In the genomic region with DNA sequence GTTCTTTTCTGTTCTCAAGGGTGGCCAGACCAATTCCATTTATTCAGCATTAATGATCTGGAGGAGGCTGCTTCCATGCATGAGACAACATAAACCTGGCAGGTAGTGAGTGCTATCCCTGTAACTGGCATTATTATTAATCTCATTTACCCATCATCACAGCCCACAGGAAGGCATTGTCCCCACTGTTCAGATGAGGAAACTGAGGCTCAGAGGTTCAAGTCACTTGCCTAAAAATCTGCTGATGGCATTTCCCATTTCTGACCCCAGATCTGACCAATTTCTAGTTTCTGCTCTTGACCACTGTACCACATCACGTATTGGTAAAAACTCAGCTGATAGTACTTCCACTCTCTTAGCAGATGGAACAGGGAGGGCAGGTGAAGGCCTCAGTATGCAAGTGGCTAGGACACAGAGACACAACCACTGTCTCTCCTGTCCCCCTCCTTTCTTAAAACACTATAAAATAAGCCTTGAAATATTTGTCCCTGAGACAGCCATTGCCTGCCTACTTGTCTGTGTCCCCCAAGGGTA, we compare ENCODE assay signal across 7 cellular contexts. TPM values are rescaled to one million over a fixed set of nuclear protein-coding genes. Genes with fewer than 3 reads are reported as not detected.
DNase-seq lines count a peak whose midpoint lies in the region; ATAC-seq and TF ChIP-seq lines count a peak whose summit lies in the region.

No MANE protein-coding gene starts in this region.

- peak overlapping the region; percentile 94 for H3K27ac Mint-ChIP-seq in activated B cell treated with CpG ODN at 0.5 μM for 24 hours
- peak overlapping the region; percentile 69 to 86 for H3K27ac Mint-ChIP-seq in stimulated activated naive CD8-positive, alpha-beta T cell treated with anti-CD3 and anti-CD28 coated beads, Interleukin-15, amount 100 ng/mL, for 72 hours

- peaks cover 18% of the 10 kb centered on the region for H3K4me1 ChIP-seq in hepatocyte (ENCODE audit: insufficient read depth)

- POLR2A ChIA-PET in activated B cell treated with CpG ODN at 0.5 μM for 24 hours (lab: Charles Lee), result interaction anchor here (0.5 to 11.4 kb wide), 8 partner anchors 9 to 116 kb away, joined by 3 to 185 read pairs (median 10); partner anchors contain the start of genes EPM2AIP1, MLH1 and TRANK1

- H3K4me3 Mint-ChIP-seq in activated B cell treated with CpG ODN at 0.5 μM for 24 hours, result peak overlapping the region; percentile 93
- peak overlapping the region; percentile 90 to 91 for H3K4me3 Mint-ChIP-seq in stimulated activated naive CD8-positive, alpha-beta T cell treated with anti-CD3 and anti-CD28 coated beads, Interleukin-15, amount 100 ng/mL, for 72 hours

- DNase-seq in activated B cell treated with CpG ODN at 0.5 μM for 24 hours (no peak), hepatocyte (ENCODE audit: low spot score) (no peak), erythroblast (lab: John Stamatoyannopoulos, UW) (no peak), COLO668 (lab: John Stamatoyannopoulos, UW; ENCODE audit: unreplicated experiment) (no peak)
- DNase-seq in stimulated activated naive CD8-positive, alpha-beta T cell treated with anti-CD3 and anti-CD28 coated beads, Interleukin-15, amount 100 ng/mL, for 72 hours, result no peak
- no peak for DNase-seq in activated effector memory CD4-positive, alpha-beta T cell treated with anti-CD3 and anti-CD28 coated beads, Interleukin-2, amount 50 U/mL, for 16 hours

- WGBS in hepatocyte (ENCODE audit: low lambda C conversion rate, missing lambda C conversion rate), result 92% methylated on average over 1 of the region's 1 CpG

- peak; percentile 2 for ATAC-seq in HG03064 (IDR thresholded peaks at IDR 0.05; ENCODE audit: low read depth, unreplicated experiment)
- no peak for ATAC-seq in activated B cell treated with CpG ODN at 0.5 μM for 24 hours (ENCODE audit: low read depth)
- ATAC-seq in stimulated activated naive CD8-positive, alpha-beta T cell treated with anti-CD3 and anti-CD28 coated beads, Interleukin-15, amount 100 ng/mL, for 72 hours, result no peak

- no peaks in the 10 kb centered on the region for H3K9me2 ChIP-seq in hepatocyte (replicated peaks; ENCODE audit: insufficient read depth)

- H4K20me1 ChIP-seq in hepatocyte (ENCODE audit: insufficient read depth, poor library complexity, severe bottlenecking), result no peaks in the 10 kb centered on the region

- CTCF ChIA-PET in activated B cell treated with CpG ODN at 0.5 μM for 24 hours (lab: Charles Lee), result interaction anchor here (0.8 to 9.8 kb wide), 3 partner anchors 37 to 49 kb away, joined by 3 to 71 read pairs (median 4); no protein-coding TSS in a partner anchor

- peaks cover 13% of the 10 kb centered on the region for H3K36me3 Mint-ChIP-seq in activated B cell treated with CpG ODN at 0.5 μM for 24 hours (ENCODE audit: low read depth)

- H3K27me3 ChIP-seq in hepatocyte, result no peaks in the 10 kb centered on the region

- TF ChIP-seq CTCF in activated B cell treated with CpG ODN at 0.5 μM for 24 hours (IDR thresholded peaks at IDR 0.05), result no peak
- TF ChIP-seq CTCF in hepatocyte (IDR thresholded peaks at IDR 0.05; ENCODE audit: poor library complexity), result no peak

- no peaks in the 10 kb centered on the region for H3K27me3 Mint-ChIP-seq in activated B cell treated with CpG ODN at 0.5 μM for 24 hours
- no peaks in the 10 kb centered on the region for H3K27me3 Mint-ChIP-seq in stimulated activated naive CD8-positive, alpha-beta T cell treated with anti-CD3 and anti-CD28 coated beads, Interleukin-15, amount 100 ng/mL, for 72 hours

- H2AFZ ChIP-seq in hepatocyte, result peak overlapping the region; percentile 41

- H3K27ac ChIP-seq in hepatocyte, result peak overlapping the region; percentile 77

- H3K4me1 Mint-ChIP-seq in activated B cell treated with CpG ODN at 0.5 μM for 24 hours, result peaks cover 80% of the 10 kb centered on the region
- H3K4me1 Mint-ChIP-seq in stimulated activated naive CD8-positive, alpha-beta T cell treated with anti-CD3 and anti-CD28 coated beads, Interleukin-15, amount 100 ng/mL, for 72 hours, result peaks cover 66% of the 10 kb centered on the region

- peaks cover 4% of the 10 kb centered on the region for H3K79me2 ChIP-seq in hepatocyte

- H3K9me3 ChIP-seq in hepatocyte (ENCODE audit: low read depth), result no peaks in the 10 kb centered on the region

- intact Hi-C loops in activated B cell treated with CpG ODN at 0.5 μM for 24 hours (cut with micrococcal nuclease), result no loop called here

- H3K4me3 ChIP-seq in hepatocyte, result no peak overlapping the region

- no peaks in the 10 kb centered on the region for H3K36me3 ChIP-seq in hepatocyte (replicated peaks; ENCODE audit: insufficient read depth, low read depth)

- no peaks in the 10 kb centered on the region for H3K9me3 Mint-ChIP-seq in activated B cell treated with CpG ODN at 0.5 μM for 24 hours
- no peaks in the 10 kb centered on the region for H3K9me3 Mint-ChIP-seq in stimulated activated naive CD8-positive, alpha-beta T cell treated with anti-CD3 and anti-CD28 coated beads, Interleukin-15, amount 100 ng/mL, for 72 hours

- TF ChIP-seq POLR2A in erythroblast (IDR thresholded peaks at IDR 0.05; ENCODE audit: low read length), result no peak

- H3K4me2 ChIP-seq in hepatocyte, result peak overlapping the region; percentile 72

RNA-seq across cellular contexts. Expression of gene TRANK1, which starts 36.1 kb away (rescaled TPM):
- total RNA-seq in activated B cell treated with CpG ODN at 0.5 μM for 24 hours (109 and 135 TPM in 2 replicates), hepatocyte (16.7 and 19.9 TPM in 2 replicates)
- polyA plus RNA-seq in hepatocyte, result 8.5 and 9.4 TPM in 2 replicates
